In the genomic region with DNA sequence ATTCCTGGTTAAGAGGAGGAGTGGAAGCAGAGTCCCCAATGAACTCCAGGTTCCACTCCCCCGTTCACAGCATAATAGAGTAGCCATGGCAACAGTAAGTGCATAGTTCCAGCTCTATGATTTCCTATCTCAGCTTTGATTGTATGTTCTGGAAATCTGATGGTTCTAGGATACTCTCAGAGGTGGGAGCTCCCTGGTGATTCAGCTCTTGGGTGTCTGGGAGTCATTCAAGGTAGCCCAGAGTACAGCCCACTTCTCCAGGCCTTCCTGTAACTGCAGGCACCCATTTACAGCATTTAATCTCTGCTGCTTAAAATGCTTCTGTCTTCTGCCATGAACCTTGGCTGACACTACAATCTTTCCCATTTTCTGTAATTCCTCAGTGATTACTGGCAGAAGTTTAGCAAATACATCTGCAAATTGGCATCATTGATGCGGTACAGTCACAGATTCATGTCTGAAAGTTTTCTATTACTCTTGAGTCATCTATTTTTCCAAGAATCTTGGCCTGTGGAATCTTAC, we compare ENCODE assay signal across 12 cellular contexts.
DNase-seq lines count a peak whose midpoint lies in the region; ATAC-seq and TF ChIP-seq lines count a peak whose summit lies in the region.
"Had no signal": no experiment of that assay in that cellular context is flagged by ENCODE, and none has a peak within 500 bp of the region (broad histone marks: within the 10 kb centered on the region; RNA-seq: fewer than 3 reads in every experiment).

No MANE protein-coding gene starts in this region.

- H3K4me3 Mint-ChIP-seq in type B pancreatic cell: no peak overlapping the region
- H3K4me3 Mint-ChIP-seq: nephron progenitor cell had no signal

- H3K27ac Mint-ChIP-seq in type B pancreatic cell: no peak overlapping the region

- ATAC-seq in omental fat pad (ENCODE audit: low FRiP score) (peak; percentile 96), GM21717 (IDR thresholded peaks at IDR 0.05; ENCODE audit: unreplicated experiment) (no peak)
- ATAC-seq: left colon had no signal

- H3K4me1 Mint-ChIP-seq in type B pancreatic cell (ENCODE audit: unreplicated experiment): no peaks in the 10 kb centered on the region
- H3K4me1 Mint-ChIP-seq: nephron progenitor cell had no signal

- H3K9me3 Mint-ChIP-seq in type B pancreatic cell: peaks cover 4% of the 10 kb centered on the region

- DNase-seq in EL: peak; percentile 47
- peak; percentile 96 for DNase-seq in NCI-H226
- DNase-seq in fibroblast of gingiva (ENCODE audit: low read depth): peak; percentile 82
- DNase-seq in omental fat pad (ENCODE audit: low spot score): no peak
- DNase-seq in type B pancreatic cell (ENCODE audit: extremely low spot score, unreplicated experiment): no peak
- no peak for DNase-seq in NCI-H774 (lab: John Stamatoyannopoulos, UW)
- DNase-seq in central memory CD4-positive, alpha-beta T cell: no peak
- DNase-seq: activated naive CD4-positive, alpha-beta T cell treated with Interleukin-2 at 50 U/mL for 16 hours; left colon; nephron progenitor cell; testis had no signal

- H3K36me3 Mint-ChIP-seq in type B pancreatic cell: no peaks in the 10 kb centered on the region

- TF ChIP-seq CTCF in omental fat pad (IDR thresholded peaks at IDR 0.05) (no peak), type B pancreatic cell (conservative IDR thresholded peaks at IDR 0.05) (no peak)

- no peaks in the 10 kb centered on the region for H3K27me3 Mint-ChIP-seq in type B pancreatic cell

Comparison
In these comparisons a context has a peak if more than half of its experiments do, and no peak if none do; other contexts are left out.
1. DNase-seq: peak in EL (single experiment), NCI-H226 (single experiment) and fibroblast of gingiva (single experiment); none in omental fat pad (single experiment), type B pancreatic cell (single experiment), NCI-H774 (single experiment) and central memory CD4-positive, alpha-beta T cell (single experiment).